18 cellular contexts compared by ENCODE assay signal in the genomic region with DNA sequence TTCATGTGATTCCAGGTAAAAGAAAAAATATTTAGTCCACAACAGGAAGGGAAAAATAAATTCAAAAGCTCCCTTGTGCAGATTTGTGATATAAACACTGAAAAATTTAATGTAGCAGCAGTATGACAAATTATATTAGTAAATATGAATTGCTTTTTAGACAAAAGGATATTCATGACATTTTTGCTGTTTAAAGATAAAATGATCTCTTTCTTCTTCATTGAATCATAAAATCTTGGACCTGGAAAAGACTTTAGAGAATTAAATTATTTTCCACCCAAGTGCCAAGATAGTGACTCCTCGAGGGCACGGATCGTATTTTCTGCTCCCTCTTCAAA.
A peak's percentile ranks its signal among the peaks of the same experiment; 100 is the strongest.
DNase-seq lines count a peak whose midpoint lies in the region; ATAC-seq, FAIRE-seq and TF ChIP-seq lines count a peak whose summit lies in the region.
"Had no signal": no experiment of that assay in that cellular context is flagged by ENCODE, and none has a peak within 500 bp of the region (broad histone marks: within the 10 kb centered on the region; RNA-seq: fewer than 3 reads in every experiment).

No MANE protein-coding gene starts in this region.

- TF ChIP-seq CTCF in cardiac muscle cell (IDR thresholded peaks at IDR 0.05; ENCODE audit: low read depth, low read length) = no peak

- H3K27me3 ChIP-seq in cardiac muscle cell (no peaks in the 10 kb centered on the region), ectodermal cell (ENCODE audit: control insufficient read depth, insufficient read depth, low read length, poor library complexity, severe bottlenecking) (no peaks in the 10 kb centered on the region), muscle layer of duodenum (ENCODE audit: low read depth, low read length) (no peaks in the 10 kb centered on the region)
- H3K27me3 ChIP-seq: upper lobe of left lung had no signal

- ATAC-seq in left cardiac atrium (no peak), GM19395 (IDR thresholded peaks at IDR 0.05; ENCODE audit: unreplicated experiment) (no peak), HG03469 (IDR thresholded peaks at IDR 0.05; ENCODE audit: unreplicated experiment) (no peak)
- ATAC-seq: activated naive CD8-positive, alpha-beta T cell treated with anti-CD3 and anti-CD28 coated beads, Interleukin-2, amount 50 U/mL, for 24 hours; natural killer cell had no signal

- no peak for FAIRE-seq in H54 (lab: Jason Lieb, UNC)
- FAIRE-seq: colon had no signal

- intact Hi-C loops in left cardiac atrium (cut with DNase I) = no loop called here

- WGBS in ectodermal cell, 2 experiments = 90 to 100% methylated on average over 3 of the region's 3 CpGs

- no peak for TF ChIP-seq POLR2A in H54 (IDR thresholded peaks at IDR 0.05; ENCODE audit: low read depth, low read length)

- H3K9me3 ChIP-seq in cardiac muscle cell (ENCODE audit: low read depth) = no peaks in the 10 kb centered on the region
- H3K9me3 ChIP-seq in ectodermal cell (ENCODE audit: control insufficient read depth, low read length) = no peaks in the 10 kb centered on the region
- H3K9me3 ChIP-seq in muscle layer of duodenum (ENCODE audit: control insufficient read depth in 1 of 2, low read length in 2 of 2) = no peaks in the 10 kb centered on the region
- H3K9me3 ChIP-seq: upper lobe of left lung had no signal

- DNase-seq in cardiac muscle cell (ENCODE audit: low read depth in 1 of 2, low spot score in 1 of 2) (no peak), left cardiac atrium (no peak), substantia nigra (lab: John Stamatoyannopoulos, UW) (no peak), H54 (ENCODE audit: insufficient read length, low spot score) (no peak)
- DNase-seq: 8988T; activated CD4-positive, alpha-beta T cell treated with anti-CD3 and anti-CD28 coated beads, Interleukin-2, amount 50 U/mL, for 48 hours; activated naive CD8-positive, alpha-beta T cell treated with anti-CD3 and anti-CD28 coated beads, Interleukin-2, amount 50 U/mL, for 24 hours; DMS79 treated with DMSO at 0.1 percent for 48 hours; natural killer cell; NCI-H1930; NCI-H510A treated with DMSO at 0.1 percent for 48 hours; stimulated activated CD4-positive, alpha-beta T cell treated with anti-CD3 and anti-CD28 coated beads, Interleukin-4, amount 100 ng/mL, for 4 hours; upper lobe of left lung had no signal

- H3K36me3 ChIP-seq in cardiac muscle cell = no peaks in the 10 kb centered on the region
- no peaks in the 10 kb centered on the region for H3K36me3 ChIP-seq in ectodermal cell (ENCODE audit: control insufficient read depth, insufficient read depth, low read length)
- H3K36me3 ChIP-seq in muscle layer of duodenum (ENCODE audit: control insufficient read depth in 1 of 2, insufficient read depth in 2 of 2, low read length in 2 of 2) = no peaks in the 10 kb centered on the region
- H3K36me3 ChIP-seq: upper lobe of left lung had no signal

- H3K4me3 ChIP-seq in cardiac muscle cell (no peak overlapping the region), ectodermal cell (ENCODE audit: insufficient read depth, low read depth, low read length) (no peak overlapping the region), muscle layer of duodenum (ENCODE audit: low read depth in 1 of 2, low read length in 2 of 2) (no peak overlapping the region)
- H3K4me3 ChIP-seq: upper lobe of left lung had no signal

- H3K4me1 ChIP-seq in cardiac muscle cell (ENCODE audit: low read depth) = peaks cover 19% of the 10 kb centered on the region
- H3K4me1 ChIP-seq in ectodermal cell (ENCODE audit: control insufficient read depth, insufficient read depth, low read length) = peaks cover 13% of the 10 kb centered on the region
- H3K4me1 ChIP-seq in muscle layer of duodenum (ENCODE audit: control insufficient read depth in 1 of 2, insufficient read depth in 2 of 2, low read length in 2 of 2) = peaks cover 10 to 35% of the 10 kb centered on the region in 2 donors

- H3K27ac ChIP-seq in cardiac muscle cell (peak overlapping the region; percentile 42), ectodermal cell (ENCODE audit: insufficient read depth, low read depth, low read length, poor library complexity, severe bottlenecking) (peak overlapping the region; percentile 77), muscle layer of duodenum (ENCODE audit: low read length) (peak overlapping the region; percentile 16), substantia nigra (ENCODE audit: low read depth, low read length, poor library complexity, severe bottlenecking) (peak overlapping the region; percentile 59)

Comparison
In these comparisons a context has a peak if more than half of its experiments do, and no peak if none do; other contexts are left out.
1. H3K27ac ChIP-seq: peak in every context shown above with its lines; median percentile 77 in ectodermal cell; 59 in substantia nigra; 42 in cardiac muscle cell; 16 in muscle layer of duodenum.